8 cellular contexts compared by ENCODE assay signal in the genomic region with DNA sequence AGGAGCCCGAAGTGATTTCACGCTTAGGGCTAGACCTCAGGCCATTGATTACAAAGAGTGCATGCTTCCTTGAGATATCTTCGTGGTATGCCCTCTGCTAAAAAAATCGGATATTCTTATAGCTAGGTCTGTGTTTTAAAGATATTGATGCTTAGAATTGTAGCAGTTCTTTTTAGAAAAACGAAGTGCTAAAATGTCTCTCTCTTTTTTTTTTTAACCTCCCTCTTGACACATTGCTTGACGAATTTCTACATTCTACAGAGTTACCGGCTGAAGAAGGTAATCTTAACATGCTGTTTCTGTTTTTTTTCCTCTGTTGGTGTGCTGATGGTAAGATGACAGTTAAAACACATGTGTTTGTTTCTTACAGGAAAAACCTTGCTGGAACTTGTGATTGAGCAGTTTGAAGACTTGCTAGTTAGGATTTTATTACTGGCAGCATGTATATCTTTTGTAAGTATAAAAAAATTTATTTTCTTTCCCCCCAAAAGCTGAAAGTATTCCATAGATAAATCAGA. TPM values are rescaled to one million over a fixed set of nuclear protein-coding genes. Genes with fewer than 3 reads are reported as not detected.
DNase-seq lines count a peak whose midpoint lies in the region; ATAC-seq, FAIRE-seq and TF ChIP-seq lines count a peak whose summit lies in the region.

No MANE protein-coding gene starts in this region.

- H3K4me3 ChIP-seq in GM12875 (ENCODE audit: low read depth, low read length) (peak overlapping the region; percentile 89), H1 (ENCODE audit: extremely low read depth in 1 of 4, insufficient read depth in 2 of 4, low read depth in 3 of 4, low read length in 4 of 4) (peak overlapping the region; percentile 91 to 98 (median 94)), pancreas (peak overlapping the region; percentile 66 to 88 (median 82))

- H3K36me3 ChIP-seq in H1 (ENCODE audit: control insufficient read depth in 2 of 4, insufficient read depth in 4 of 4, low read length in 3 of 4) (peaks cover 0 to 32% (median 7%) of the 10 kb centered on the region in 4 experiments; a peak in 3 of 8 replicates), pancreas (no peaks in the 10 kb centered on the region)

- no peak overlapping the region for H3K14ac ChIP-seq in H1 (ENCODE audit: insufficient read length)

- H3K9me3 ChIP-seq in H1 (ENCODE audit: insufficient read depth in 2 of 2, low read depth in 1 of 2, low read length in 1 of 2) (no peaks in the 10 kb centered on the region), pancreas (no peaks in the 10 kb centered on the region)

- no peak for TF ChIP-seq POLR2A in H1 (IDR thresholded peaks at IDR 0.05; ENCODE audit: control extremely low read depth in 1 of 2, low read depth in 2 of 2, low read length in 2 of 2)

- peaks cover 24 to 54% of the 10 kb centered on the region in 2 experiments for H3K79me2 ChIP-seq in H1 (ENCODE audit: control insufficient read depth in 1 of 2, insufficient read depth in 2 of 2, low read length in 2 of 2)

- H4K8ac ChIP-seq in H1 (ENCODE audit: extremely low read depth, insufficient read depth, low read length): no peak overlapping the region; the same call in 1 of the 2 replicates

- peak overlapping the region; percentile 97 for H3K27ac ChIP-seq in H1 (ENCODE audit: low read depth, low read length)
- peak overlapping the region; percentile 92 to 94 (median 94) for H3K27ac ChIP-seq in pancreas

- intact Hi-C loops in pancreas (cut with DNase I): no loop called here

- TF ChIP-seq EP300 in H1 (IDR thresholded peaks at IDR 0.05; ENCODE audit: borderline replicate concordance in 1 of 2, low read depth in 2 of 2, low read length in 2 of 2): no peak

- 3% methylated on average over 7 of the region's 7 CpGs; no CpG with 5 or more reads in 1 of the 2 experiments for WGBS in H1 (ENCODE audit: extremely low coverage in 1 of 2, insufficient coverage in 1 of 2, insufficient read length in 1 of 2, insufficient replicate concordance in 2 of 2, low coverage in 1 of 2, low lambda C conversion rate in 2 of 2, missing lambda C conversion rate in 1 of 2), 2 experiments
- WGBS in pancreas, 2 donors: 1% methylated on average over 7 of the region's 7 CpGs

- peak overlapping the region; percentile 99 for H2BK5ac ChIP-seq in H1 (ENCODE audit: low read depth, low read length)

- H4K20me1 ChIP-seq in H1 (replicated peaks in 1 of 2; ENCODE audit: control insufficient read depth in 1 of 2, insufficient read depth in 2 of 2, low read length in 2 of 2): peaks cover 12 to 19% of the 10 kb centered on the region in 2 experiments

- peak overlapping the region; percentile 91 for H4K5ac ChIP-seq in H1 (ENCODE audit: insufficient read length, low read depth, low read length)

- H3K4me1 ChIP-seq in H1 (replicated peaks in 1 of 4; ENCODE audit: control insufficient read depth in 3 of 4, insufficient read depth in 4 of 4, low read length in 3 of 4) (peaks cover 4 to 13% (median 8%) of the 10 kb centered on the region in 4 experiments; a peak in 5 of 7 replicates), pancreas (peaks cover 21 to 40% (median 27%) of the 10 kb centered on the region in 3 donors)

- H2BK20ac ChIP-seq in H1 (ENCODE audit: low read length): no peak overlapping the region

- H2BK12ac ChIP-seq in H1 (ENCODE audit: low read depth, low read length): peak overlapping the region; percentile 75; the same call in 1 of the 2 replicates

- FAIRE-seq in H1 (lab: Jason Lieb, UNC) (no peak), pancreas (lab: Jason Lieb, UNC) (no peak)

- H3K27me3 ChIP-seq in H1 (replicated peaks in 1 of 4; ENCODE audit: control insufficient read depth in 3 of 4, extremely low read depth in 1 of 4, insufficient read depth in 3 of 4, low read length in 3 of 4): peaks cover 0 to 3% (median 1%) of the 10 kb centered on the region in 4 experiments; a peak in 2 of 7 replicates
- no peaks in the 10 kb centered on the region for H3K27me3 ChIP-seq in pancreas

- TF ChIP-seq CTCF in GM12875 (IDR thresholded peaks at IDR 0.05; ENCODE audit: borderline replicate concordance, insufficient read depth, low read depth, low read length): no peak
- no peak for TF ChIP-seq CTCF in H1 (IDR thresholded peaks at IDR 0.05; ENCODE audit: control extremely low read depth in 1 of 3, insufficient read depth in 1 of 3, low read depth in 1 of 3, low read length in 3 of 3)
- no peak for TF ChIP-seq CTCF in pancreas (IDR thresholded peaks at IDR 0.05)

- peak overlapping the region; percentile 71 to 74 for H3K4me2 ChIP-seq in H1 (ENCODE audit: insufficient read depth in 1 of 2, low read depth in 2 of 2, low read length in 2 of 2)

- H3K56ac ChIP-seq in H1 (replicated peaks; ENCODE audit: insufficient read length, low read depth, low read length): peak overlapping the region; percentile 96

- H3K4ac ChIP-seq in H1 (replicated peaks; ENCODE audit: insufficient read length, low read depth, low read length): peak overlapping the region; percentile 100

- H3K79me1 ChIP-seq in H1 (ENCODE audit: low read depth, low read length): no peaks in the 10 kb centered on the region; the same call in 1 of the 2 replicates

- H3K23me2 ChIP-seq in H1 (ENCODE audit: low read depth, low read length): peaks cover 15% of the 10 kb centered on the region

- peak overlapping the region; percentile 89 to 99 (median 98) for H3K9ac ChIP-seq in H1 (replicated peaks in 1 of 4; ENCODE audit: extremely low read depth in 1 of 4, low read depth in 3 of 4, low read length in 3 of 4)

- H2BK15ac ChIP-seq in H1 (ENCODE audit: low read length): no peak overlapping the region

- DNase-seq in NCI-H69 (lab: John Stamatoyannopoulos, UW): peak; percentile 53
- DNase-seq in H1 (ENCODE audit: low read depth in 1 of 2, low spot score in 2 of 2): no peak
- DNase-seq in pancreas: no peak
- no peak for DNase-seq in NCI-H2171 (lab: John Stamatoyannopoulos, UW)
- no peak for DNase-seq in NOMO-1 treated with dmso at 0.1 percent for 144 hours (lab: John Stamatoyannopoulos, UW; ENCODE audit: unreplicated experiment)

- peak overlapping the region; percentile 95; the same call in 1 of the 2 replicates for H2AK5ac ChIP-seq in H1 (ENCODE audit: low read depth, low read length)

- peak overlapping the region; percentile 98 for H3K18ac ChIP-seq in H1 (ENCODE audit: extremely low read depth, low read length)

- peak overlapping the region; percentile 53 for H3K23ac ChIP-seq in H1 (ENCODE audit: insufficient read length)

- TF ChIP-seq RAD21 in H1 (IDR thresholded peaks at IDR 0.05 in 1 of 2, conservative IDR thresholded peaks at IDR 0.05 in 1 of 2; ENCODE audit: low read depth in 2 of 2, low read length in 2 of 2): no peak

- peak overlapping the region; percentile 95 for H4K91ac ChIP-seq in H1 (replicated peaks; ENCODE audit: insufficient read length, low read length)

- ATAC-seq in pancreas (peak; percentile 4 to 39 (median 12)), GM18519 (IDR thresholded peaks at IDR 0.05; ENCODE audit: low FRiP score, unreplicated experiment) (no peak), GM21737 (IDR thresholded peaks at IDR 0.05; ENCODE audit: unreplicated experiment) (no peak)

- H2BK120ac ChIP-seq in H1 (replicated peaks; ENCODE audit: low read depth, low read length): no peak overlapping the region

- no peak overlapping the region for H2AFZ ChIP-seq in H1 (ENCODE audit: low read length)

- CTCF ChIA-PET in H1 (lab: Charles Lee; ENCODE audit: partially characterized antibody): interaction anchor here (1.1 to 1.3 kb wide), 3 partner anchors 10 to 48 kb away, joined by 3 to 6 read pairs (median 4); no protein-coding TSS in a partner anchor

- POLR2A ChIA-PET in H1 (lab: Charles Lee; ENCODE audit: partially characterized antibody): interaction anchor here (0.9 to 4.5 kb wide), 21 partner anchors 8 to 283 kb away, joined by 3 to 41 read pairs (median 3); a partner anchor contains a TSS

TF ChIP-seq in H1, 55 proteins besides CTCF, POLR2A, EP300 and RAD21:
- TF ChIP-seq SIN3A (conservative IDR thresholded peaks at IDR 0.05 in 1 of 2, IDR thresholded peaks at IDR 0.05 in 1 of 2; ENCODE audit: low read depth in 1 of 2, low read length in 2 of 2): peak in 1 of 2 experiments; percentile 42; a peak in 1 of 4 replicates
- no peak for TF ChIP-seq SRF (IDR thresholded peaks at IDR 0.05; ENCODE audit: low read depth, low read length)
- no peak for TF ChIP-seq CBX5 (IDR thresholded peaks at IDR 0.05; ENCODE audit: low read depth, low read length)
- TF ChIP-seq RXRA (IDR thresholded peaks at IDR 0.05; ENCODE audit: insufficient read depth, low read depth, low read length): no peak
- TF ChIP-seq CREB1 (IDR thresholded peaks at IDR 0.05): no peak
- no peak for TF ChIP-seq SIRT6 (IDR thresholded peaks at IDR 0.05; ENCODE audit: low read length)
- no peak for TF ChIP-seq ASH2L (IDR thresholded peaks at IDR 0.05; ENCODE audit: low read length)
- TF ChIP-seq FOSL1 (IDR thresholded peaks at IDR 0.05; ENCODE audit: insufficient read depth, low read depth, low read length): no peak
- no peak for TF ChIP-seq YY1 (IDR thresholded peaks at IDR 0.05; ENCODE audit: low read depth, low read length)
- TF ChIP-seq SAP30 (IDR thresholded peaks at IDR 0.05; ENCODE audit: insufficient read depth, insufficient replicate concordance, low read length): peak; percentile 2
- no peak for TF ChIP-seq JUND (IDR thresholded peaks at IDR 0.05; ENCODE audit: low read length)
- no peak for TF ChIP-seq SP4 (IDR thresholded peaks at IDR 0.05; ENCODE audit: low read length)
- TF ChIP-seq RFX5 (IDR thresholded peaks at IDR 0.05; ENCODE audit: borderline replicate concordance, low read depth, low read length): no peak

RNA-seq across cellular contexts. Expression of a gene that starts 1.4 kb away (rescaled TPM):
- total RNA-seq in H1 (2021; fragmentation: NEBNext Ultra II Directional; extraction: Animal tissue kit (Norgen Biotek cat#: 25700)): 271 and 275 TPM in 2 replicates
- polyA plus RNA-seq in H1 (2011; rRNA removed) (86.1 and 108 TPM in 2 replicates), pancreas (10 to 100 TPM; 16.3 to 36.7 TPM)
- 68.1 TPM for polyA plus RNA-seq in H1 (2011; cell fraction: cytosol; rRNA removed)
- 223 TPM for polyA plus RNA-seq in H1 (2011; cell fraction: nucleus; rRNA removed)
- polyA plus RNA-seq in H1 (2012, experiment 1 of 2): 156 to 188 TPM (median 182 TPM) in 4 replicates
- 31.3 TPM for polyA plus RNA-seq in H1 (2012, experiment 2 of 2)
- polyA plus RNA-seq in H1 (2013, experiment 1 of 2): 215 TPM
- polyA plus RNA-seq in H1 (2013, experiment 2 of 2): 215 TPM
- 236 and 249 TPM in 2 replicates for polyA minus RNA-seq in H1 (2011; rRNA and poly(A)+ RNA removed)
- polyA minus RNA-seq in H1 (2011; cell fraction: cytosol; rRNA and poly(A)+ RNA removed): 106 TPM
- polyA minus RNA-seq in H1 (2011; cell fraction: nucleus; rRNA and poly(A)+ RNA removed): 156 TPM
- total RNA-seq in pancreas: 10 to 100 TPM; 35.0 to 79.7 (median 60.3) TPM

Comparison
In these comparisons a context has a peak if more than half of its experiments do, and no peak if none do; other contexts are left out.
1. ATAC-seq: peak in pancreas (4 of 4); none in GM18519 (single experiment) and GM21737 (single experiment).
2. Peak in every context shown above with its lines, with median percentiles within 50 percentile points of each other: H3K4me3 ChIP-seq.